ENCODE assay signal across 2 cellular contexts in genomic region chr2:29977284-29977683, GRCh38.
A peak's percentile ranks its signal among the peaks of the same experiment; 100 is the strongest.
TF ChIP-seq lines count a peak whose summit lies in the region.

No MANE protein-coding gene starts in this region.

TF ChIP-seq in HepG2, 621 proteins besides CTCF, POLR2A, EP300 and RAD21:
- TF ChIP-seq ZNF205 (CRISPR knock-in tag; IDR thresholded peaks at IDR 0.05) (no peak), RFX5 (IDR thresholded peaks at IDR 0.05; ENCODE audit: low read depth, low read length) (no peak), MAFK (conservative IDR thresholded peaks at IDR 0.05 in 1 of 2, IDR thresholded peaks at IDR 0.05 in 1 of 2; ENCODE audit: low read length in 2 of 2) (peak; percentile 80 to 85), MAFF (IDR thresholded peaks at IDR 0.05; ENCODE audit: low read depth, low read length) (peak; percentile 85), E2F2 (CRISPR knock-in tag; IDR thresholded peaks at IDR 0.05; ENCODE audit: borderline replicate concordance) (no peak), ZNF770 (CRISPR knock-in tag; IDR thresholded peaks at IDR 0.05) (no peak), BRCA1 (CRISPR knock-in tag; IDR thresholded peaks at IDR 0.05) (no peak), ZNF75D (CRISPR knock-in tag; IDR thresholded peaks at IDR 0.05; ENCODE audit: borderline replicate concordance) (no peak), SOX5 (CRISPR knock-in tag; IDR thresholded peaks at IDR 0.05; ENCODE audit: borderline replicate concordance) (no peak), ZKSCAN8 (CRISPR knock-in tag; IDR thresholded peaks at IDR 0.05; ENCODE audit: borderline replicate concordance) (no peak), HNRNPUL1 (IDR thresholded peaks at IDR 0.05; ENCODE audit: low read depth, low read length) (no peak), ZNF660 (CRISPR knock-in tag; IDR thresholded peaks at IDR 0.05; ENCODE audit: borderline replicate concordance, low read depth) (no peak)

TF ChIP-seq in SK-N-SH, 30 proteins besides CTCF, POLR2A, EP300 and RAD21:
- TF ChIP-seq TAF1 (IDR thresholded peaks at IDR 0.05; ENCODE audit: borderline replicate concordance, low read depth, low read length) = no peak
- peak; percentile 58 for TF ChIP-seq CHD2 (IDR thresholded peaks at IDR 0.05; ENCODE audit: low read length, partially characterized antibody)
- TF ChIP-seq NFIC (IDR thresholded peaks at IDR 0.05; ENCODE audit: borderline replicate concordance) = no peak
- peak; percentile 89; the same call in 1 of the 2 replicates for TF ChIP-seq RCOR1 (IDR thresholded peaks at IDR 0.05; ENCODE audit: low read length)
- TF ChIP-seq NRF1 (IDR thresholded peaks at IDR 0.05; ENCODE audit: low read depth, low read length) = no peak
- TF ChIP-seq POLR2AphosphoS5 (IDR thresholded peaks at IDR 0.05; ENCODE audit: low read depth, low read length) = no peak
- TF ChIP-seq MAX (IDR thresholded peaks at IDR 0.05; ENCODE audit: low read depth) = no peak
- TF ChIP-seq MEF2A (IDR thresholded peaks at IDR 0.05; ENCODE audit: borderline replicate concordance, low read depth) = no peak
- peak; percentile 45; the same call in 1 of the 2 replicates for TF ChIP-seq FOXJ3 (CRISPR knock-in tag; IDR thresholded peaks at IDR 0.05)
- peak; percentile 16; the same call in 1 of the 2 replicates for TF ChIP-seq TCF12 (IDR thresholded peaks at IDR 0.05)
- 0 out of 2 replicates have a peak, but pooled peaks have one; percentile 15 for TF ChIP-seq GATA2 (CRISPR knock-in tag; IDR thresholded peaks at IDR 0.05)
- no peak for TF ChIP-seq GABPA (IDR thresholded peaks at IDR 0.05; ENCODE audit: low read depth)
TF ChIP-seq in SK-N-SH: peak in this region for 5.
